Comparison of ENCODE assay signal across 15 cellular contexts in the genomic region with DNA sequence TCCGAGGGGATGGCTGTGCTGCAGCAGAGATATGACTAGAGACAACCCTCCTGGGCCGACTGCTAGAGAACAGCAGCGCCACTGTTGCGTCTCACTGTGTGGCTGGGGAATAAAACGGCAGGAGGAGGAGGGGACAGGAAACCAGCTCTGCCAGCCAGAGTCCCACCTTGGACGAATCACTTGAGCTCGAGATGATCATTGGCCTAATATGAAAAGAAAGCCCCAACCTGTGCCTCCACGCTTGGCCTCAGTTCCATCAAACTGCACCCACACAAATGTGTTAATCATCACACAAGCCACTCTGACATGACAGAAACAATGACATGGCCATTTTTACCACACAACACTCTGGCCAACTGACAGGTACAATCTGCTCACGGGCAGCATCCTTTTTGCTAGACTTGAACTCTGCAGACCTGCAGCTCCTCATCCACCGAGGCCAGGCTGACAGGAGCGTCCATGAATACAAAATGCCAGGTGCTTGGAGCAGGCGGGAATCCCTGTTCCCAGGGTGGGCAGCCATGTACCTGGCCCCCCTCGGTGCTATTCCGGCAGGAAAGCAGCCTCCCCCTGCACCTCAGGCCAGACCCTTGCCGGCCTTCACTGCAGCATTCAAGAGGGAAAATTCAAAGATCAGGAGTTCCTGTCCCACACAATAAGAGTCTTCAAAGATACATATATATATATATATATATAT. TPM values are rescaled to one million over a fixed set of nuclear protein-coding genes. Genes with fewer than 3 reads are reported as not detected.
DNase-seq lines count a peak whose midpoint lies in the region; ATAC-seq and TF ChIP-seq lines count a peak whose summit lies in the region.
"Had no signal": no experiment of that assay in that cellular context is flagged by ENCODE, and none has a peak within 500 bp of the region (broad histone marks: within the 10 kb centered on the region; RNA-seq: fewer than 3 reads in every experiment).

No MANE protein-coding gene starts in this region.

- TF ChIP-seq CTCF in osteocyte (IDR thresholded peaks at IDR 0.05): no peak

- H3K27me3 Mint-ChIP-seq in osteocyte (ENCODE audit: unreplicated experiment): no peaks in the 10 kb centered on the region

- no peak overlapping the region for H3K4me3 Mint-ChIP-seq in osteocyte (ENCODE audit: unreplicated experiment)
- H3K4me3 Mint-ChIP-seq: naive B cell, T-cell had no signal

- H3K4me1 Mint-ChIP-seq in osteocyte (ENCODE audit: unreplicated experiment): peaks cover 46% of the 10 kb centered on the region
- H3K4me1 Mint-ChIP-seq: naive B cell, T-cell had no signal

- peak; percentile 74 for ATAC-seq in GM18517 (IDR thresholded peaks at IDR 0.05; ENCODE audit: unreplicated experiment)
- peak; percentile 59 for ATAC-seq in GM19397 (IDR thresholded peaks at IDR 0.05; ENCODE audit: unreplicated experiment)
- peak; percentile 67 for ATAC-seq in HG03108 (IDR thresholded peaks at IDR 0.05; ENCODE audit: unreplicated experiment)
- ATAC-seq: T-cell had no signal

- peaks cover 6% of the 10 kb centered on the region for H3K36me3 Mint-ChIP-seq in osteocyte (ENCODE audit: unreplicated experiment)
- H3K36me3 Mint-ChIP-seq: naive B cell, T-cell had no signal

- no peak overlapping the region for H3K27ac Mint-ChIP-seq in osteocyte (ENCODE audit: unreplicated experiment)
- H3K27ac Mint-ChIP-seq: naive B cell, T-cell had no signal

- no peaks in the 10 kb centered on the region for H3K9me3 Mint-ChIP-seq in osteocyte (ENCODE audit: unreplicated experiment)
- H3K9me3 Mint-ChIP-seq: T-cell had no signal

- DNase-seq in osteocyte (ENCODE audit: extremely low spot score, unreplicated experiment) (peak; percentile 67), H4 (ENCODE audit: low spot score) (no peak), midbrain (lab: John Stamatoyannopoulos, UW) (no peak)
- no peak for DNase-seq in central memory CD4-positive, alpha-beta T cell
- DNase-seq: activated CD4-positive, alpha-beta T cell treated with anti-CD3 and anti-CD28 coated beads, Interleukin-2, amount 50 U/mL, for 1 hour; cortex of kidney; KG1; kidney; naive B cell; NCI-H2107; small intestine; T-cell had no signal

RNA-seq across cellular contexts. Expression of a gene that starts 52.3 kb away (rescaled TPM):
- 16.5 and 18.9 TPM in 2 replicates for total RNA-seq in osteocyte
- 2.3 and 6.7 TPM in 2 replicates for total RNA-seq in H4 (2014; rRNA removed; shearing (Covaris generic))
